8 cellular contexts compared by ENCODE assay signal in the genomic region with DNA sequence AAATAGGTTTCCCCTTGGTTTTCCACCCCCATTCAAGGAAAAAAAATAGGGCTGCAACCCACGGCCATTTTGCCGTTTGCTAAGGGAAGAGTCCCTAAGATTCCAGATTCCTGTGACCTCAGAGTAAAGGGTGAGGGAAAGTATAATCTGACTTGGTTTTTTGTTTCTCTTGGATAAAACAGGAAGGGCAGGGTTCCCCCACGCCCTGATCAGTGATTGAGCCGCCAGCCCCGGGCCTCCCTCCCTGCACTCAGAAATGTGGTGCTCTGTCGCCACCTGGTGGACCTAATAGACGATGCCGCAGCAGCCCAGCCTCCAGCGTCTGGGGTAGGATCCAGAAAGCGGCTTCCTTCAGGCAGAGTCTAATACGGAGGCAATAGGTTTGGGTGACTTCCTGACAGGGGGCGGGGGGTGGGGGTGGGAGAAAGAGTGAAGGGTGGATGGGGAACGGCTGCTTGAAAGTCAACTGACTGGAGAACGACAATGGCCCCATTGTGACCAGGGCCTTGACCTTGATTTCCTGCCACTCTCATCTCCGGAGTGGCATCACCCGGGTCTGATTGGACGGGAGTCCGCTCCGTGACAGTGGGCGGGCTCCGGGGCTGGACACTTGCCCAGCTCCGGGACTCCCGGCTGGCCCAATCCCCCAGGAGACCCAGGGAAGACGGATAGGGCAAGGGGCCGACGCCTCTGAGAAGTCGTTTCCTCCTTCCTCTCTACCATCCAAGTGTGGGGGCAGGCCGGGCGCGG. TPM values are rescaled to one million over a fixed set of nuclear protein-coding genes. Genes with fewer than 3 reads are reported as not detected.
DNase-seq lines count a peak whose midpoint lies in the region; ATAC-seq and TF ChIP-seq lines count a peak whose summit lies in the region.

No MANE protein-coding gene starts in this region.

- peak in 1 of 3 donors; percentile 96 for TF ChIP-seq CTCF in lower leg skin (IDR thresholded peaks at IDR 0.05)

- DNase-seq in AML-193 (lab: John Stamatoyannopoulos, UW) (peak; percentile 56 to 68), GM19238 (ENCODE audit: insufficient read length, low spot score) (peak; percentile 87), NCI-H526 (lab: John Stamatoyannopoulos, UW) (peak; percentile 57 to 92), dermis blood vessel endothelial cell (peak; percentile 86), lower leg skin (ENCODE audit: low spot score in 2 of 2) (peak; percentile 88 to 98)
- DNase-seq in activated CD4-positive, alpha-beta T cell treated with anti-CD3 and anti-CD28 coated beads, Interleukin-2, amount 50 U/mL, for 1 hour, result peak; percentile 88
- peak; percentile 81 to 86 for DNase-seq in stimulated activated CD4-positive, alpha-beta T cell treated with anti-CD3 and anti-CD28 coated beads, Interleukin-4, amount 100 ng/mL, for 48 hours (ENCODE audit: low read depth in 2 of 2)

- H3K4me3 ChIP-seq in lower leg skin (ENCODE audit: low read depth, poor library complexity, severe bottlenecking), result no peak overlapping the region

- WGBS in lower leg skin, 2 donors, result 7 to 12% methylated on average over 27 to 30 of the region's 30 CpGs

- intact Hi-C loops in lower leg skin (cut with DNase I; ENCODE audit: low total_unique reads), result loop anchor here (2.0 to 10.0 kb wide), 2 partner anchors 84 to 362 kb away; a partner anchor contains a TSS

- TF ChIP-seq POLR2A in lower leg skin (IDR thresholded peaks at IDR 0.05), result no peak

- ATAC-seq in HG03432 (IDR thresholded peaks at IDR 0.05; ENCODE audit: unreplicated experiment), result peak; percentile 98

RNA-seq across cellular contexts. Expression of a gene that starts 17.8 kb away (rescaled TPM):
- total RNA-seq in dermis blood vessel endothelial cell (8.7 and 8.8 TPM in 2 replicates), lower leg skin (10 to 100 TPM; 12.9 to 53.6 (median 33.0) TPM)

RNA-seq across cellular contexts. Expression of a gene that starts 31.5 kb away (rescaled TPM):
- 5.0 and 5.8 TPM in 2 replicates for total RNA-seq in dermis blood vessel endothelial cell
- total RNA-seq in lower leg skin, result 10 to 100 TPM in 1 of 4 donors, 1 to 10 TPM in 3; 7.5 to 10.4 (median 8.0) TPM

RNA-seq across cellular contexts. Expression of a gene that starts 43.3 kb away (rescaled TPM):
- total RNA-seq in dermis blood vessel endothelial cell (7.8 and 8.7 TPM in 2 replicates), lower leg skin (10 to 100 TPM; 15.0 to 16.8 (median 16.2) TPM)
